ENCODE assay signal across 11 cellular contexts in genomic region chr4:10619220-10619619, GRCh38.
DNase-seq lines count a peak whose midpoint lies in the region; ATAC-seq and TF ChIP-seq lines count a peak whose summit lies in the region.
"Had no signal": no experiment of that assay in that cellular context is flagged by ENCODE, and none has a peak within 500 bp of the region (broad histone marks: within the 10 kb centered on the region; RNA-seq: fewer than 3 reads in every experiment).

No MANE protein-coding gene starts in this region.

- no peak for TF ChIP-seq POLR2A in sigmoid colon (IDR thresholded peaks at IDR 0.05)

- TF ChIP-seq EP300 in sigmoid colon (IDR thresholded peaks at IDR 0.05), result no peak

- ATAC-seq in HG02884 (IDR thresholded peaks at IDR 0.05; ENCODE audit: unreplicated experiment), result no peak
- ATAC-seq: foreskin keratinocyte had no signal

- no peaks in the 10 kb centered on the region for H3K36me3 ChIP-seq in sigmoid colon
- H3K36me3 ChIP-seq: uterus had no signal

- H3K9me3 Mint-ChIP-seq in immature natural killer cell, result no peaks in the 10 kb centered on the region

- TF ChIP-seq CTCF in fibroblast of the aortic adventitia (IDR thresholded peaks at IDR 0.05; ENCODE audit: insufficient read depth, low read length) (no peak), sigmoid colon (IDR thresholded peaks at IDR 0.05) (no peak)

- H3K27ac ChIP-seq in sigmoid colon, result no peak overlapping the region
- H3K27ac ChIP-seq: foreskin keratinocyte, uterus had no signal

- no peaks in the 10 kb centered on the region for H3K4me1 ChIP-seq in sigmoid colon
- H3K4me1 ChIP-seq: foreskin keratinocyte, uterus had no signal

- H3K27me3 Mint-ChIP-seq in immature natural killer cell (ENCODE audit: low read depth in 3 of 3), result peaks cover 0 to 4% (median 3%) of the 10 kb centered on the region in 3 donors

- H3K4me3 Mint-ChIP-seq in immature natural killer cell, result no peak overlapping the region

- intact Hi-C loops in sigmoid colon (cut with DNase I), result no loop called here

- DNase-seq in COR-L47 (lab: John Stamatoyannopoulos, UW) (peak; percentile 99), NCI-H146 (lab: John Stamatoyannopoulos, UW) (peak; percentile 89), OCI-M1 (lab: John Stamatoyannopoulos, UW) (peak; percentile 48), fibroblast of the aortic adventitia (ENCODE audit: low read depth) (peak; percentile 43), sigmoid colon (no peak), immature natural killer cell (no peak)
- DNase-seq in activated effector memory CD4-positive, alpha-beta T cell treated with Interleukin-2 at 50 U/mL for 16 hours, result no peak
- DNase-seq: activated CD4-positive, alpha-beta T cell treated with anti-CD3 and anti-CD28 coated beads for 1 hour; uterus had no signal

- no peaks in the 10 kb centered on the region for H3K27me3 ChIP-seq in sigmoid colon
- H3K27me3 ChIP-seq: uterus had no signal

- H3K36me3 Mint-ChIP-seq in immature natural killer cell, result no peaks in the 10 kb centered on the region

- no peak overlapping the region for H3K27ac Mint-ChIP-seq in immature natural killer cell

- H3K4me3 ChIP-seq in fibroblast of the aortic adventitia (ENCODE audit: low read depth, low read length) (no peak overlapping the region), sigmoid colon (no peak overlapping the region)
- H3K4me3 ChIP-seq: uterus had no signal

- peaks cover 1 to 7% of the 10 kb centered on the region in 2 donors for H3K4me1 Mint-ChIP-seq in immature natural killer cell

- no peaks in the 10 kb centered on the region for H3K9me3 ChIP-seq in sigmoid colon
- H3K9me3 ChIP-seq: uterus had no signal

- 8 to 33% methylated on average over 6 of the region's 6 CpGs for WGBS in sigmoid colon, 2 donors

Comparison
In these comparisons a context has a peak if more than half of its experiments do, and no peak if none do; other contexts are left out.
1. DNase-seq: peak in COR-L47 (single experiment), NCI-H146 (single experiment), OCI-M1 (single experiment) and fibroblast of the aortic adventitia (single experiment); none in activated effector memory CD4-positive, alpha-beta T cell treated with Interleukin-2 at 50 U/mL for 16 hours (single experiment), sigmoid colon (single experiment) and immature natural killer cell (0 of 3).